Comparison of ENCODE assay signal across 17 cellular contexts in the genomic region with DNA sequence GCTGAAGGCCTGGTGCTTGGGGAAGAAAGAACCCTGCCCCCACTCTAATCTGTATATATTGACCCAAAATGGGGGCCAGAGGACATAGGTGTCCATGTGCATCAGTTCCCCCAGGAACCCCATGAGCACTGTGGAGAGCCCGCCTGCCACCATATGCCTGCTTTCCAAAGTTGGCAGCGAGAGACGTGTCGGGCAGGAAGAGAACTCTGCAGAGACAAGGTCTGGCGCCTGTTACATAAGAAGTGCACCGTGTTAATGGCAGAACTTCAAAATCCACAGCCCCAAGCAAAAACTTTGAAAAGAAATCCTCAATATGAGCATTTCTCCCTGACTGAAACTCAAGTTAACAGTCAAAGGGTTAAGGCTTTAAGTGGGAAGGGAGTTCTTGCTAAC. TPM values are rescaled to one million over a fixed set of nuclear protein-coding genes. Genes with fewer than 3 reads are reported as not detected.
DNase-seq lines count a peak whose midpoint lies in the region; ATAC-seq, FAIRE-seq and TF ChIP-seq lines count a peak whose summit lies in the region.
"Had no signal": no experiment of that assay in that cellular context is flagged by ENCODE, and none has a peak within 500 bp of the region (broad histone marks: within the 10 kb centered on the region; RNA-seq: fewer than 3 reads in every experiment).

No MANE protein-coding gene starts in this region.

- WGBS in K562 (ENCODE audit: insufficient coverage, low coverage, missing lambda C conversion rate) = 81% methylated on average over 6 of the region's 6 CpGs
- WGBS in right cardiac atrium = 41% methylated on average over 6 of the region's 6 CpGs
- 32 to 54% (median 47%) methylated on average over 6 of the region's 6 CpGs for WGBS in psoas muscle, 3 donors

- H3K36me3 ChIP-seq in K562 (ENCODE audit: control insufficient read depth, insufficient read depth, low read length) (no peaks in the 10 kb centered on the region), psoas muscle (ENCODE audit: insufficient read depth in 1 of 2, low read depth in 1 of 2) (no peaks in the 10 kb centered on the region)
- H3K36me3 ChIP-seq: vagina had no signal

- FAIRE-seq in K562 (lab: Jason Lieb, UNC) = no peak

- H3K9me3 ChIP-seq in K562 (replicated peaks; ENCODE audit: control insufficient read depth, insufficient read depth, low read depth, low read length) (no peaks in the 10 kb centered on the region), right cardiac atrium (ENCODE audit: control insufficient read depth, low read length) (no peaks in the 10 kb centered on the region), psoas muscle (no peaks in the 10 kb centered on the region)
- H3K9me3 ChIP-seq: vagina had no signal

- TF ChIP-seq EP300 in K562 (IDR thresholded peaks at IDR 0.05; ENCODE audit: low read length) = no peak

- H3K4me1 ChIP-seq in K562 (replicated peaks in 1 of 2; ENCODE audit: control insufficient read depth in 2 of 2, insufficient read depth in 2 of 2, low read length in 2 of 2) (peaks cover 19 to 28% of the 10 kb centered on the region in 2 experiments; a peak in 4 of 5 replicates), right cardiac atrium (ENCODE audit: control insufficient read depth, insufficient read depth, low read length) (peaks cover 23% of the 10 kb centered on the region), psoas muscle (peaks cover 26% of the 10 kb centered on the region)

- CTCF ChIA-PET in K562 (lab: Yijun Ruan, JAX; ENCODE audit: low intra/inter-chr PET ratio) = no interaction called here
- CTCF ChIA-PET in GM10248 (lab: Yijun Ruan, JAX) = no interaction called here

- intact Hi-C loops in K562 (cut with micrococcal nuclease) = no loop called here
- intact Hi-C loops in right cardiac atrium (cut with DNase I) = no loop called here
- intact Hi-C loops in psoas muscle (cut with DNase I) = no loop called here

- peaks cover 3% of the 10 kb centered on the region for H3K9me1 ChIP-seq in K562 (ENCODE audit: control insufficient read depth, insufficient read depth, low read length)

- TF ChIP-seq POLR2A in K562 (conservative IDR thresholded peaks at IDR 0.05) = no peak

- H4K20me1 ChIP-seq in K562 (replicated peaks; ENCODE audit: control insufficient read depth, insufficient read depth, low read length) = peaks cover 7% of the 10 kb centered on the region; the same call in 1 of the 2 replicates

- no peak for TF ChIP-seq RAD21 in K562 (CRISPR knock-in tag; conservative IDR thresholded peaks at IDR 0.05 in 1 of 2, IDR thresholded peaks at IDR 0.05 in 1 of 2)

- H3K27me3 ChIP-seq in K562 (ENCODE audit: control insufficient read depth in 2 of 2, insufficient read depth in 2 of 2, low read length in 2 of 2) (no peaks in the 10 kb centered on the region), right cardiac atrium (ENCODE audit: control insufficient read depth, insufficient read depth) (no peaks in the 10 kb centered on the region), psoas muscle (ENCODE audit: insufficient read depth in 3 of 3, low read length in 2 of 3) (no peaks in the 10 kb centered on the region)
- H3K27me3 ChIP-seq: vagina had no signal

- no peak overlapping the region for H3K4me3 ChIP-seq in K562
- H3K4me3 ChIP-seq in right cardiac atrium (ENCODE audit: low read length) = no peak overlapping the region
- no peak overlapping the region for H3K4me3 ChIP-seq in psoas muscle
- H3K4me3 ChIP-seq: vagina had no signal

- 0 out of 4 replicates have a peak overlapping the region, but pooled peaks of 1 of the 2 experiments have one; percentile 65 for H3K9ac ChIP-seq in K562 (ENCODE audit: insufficient read depth in 1 of 2, low read depth in 2 of 2, low read length in 2 of 2)

- DNase-seq in Ammon's horn (ENCODE audit: low spot score) (peak; percentile 69), K562 (ENCODE audit: extremely low read depth in 1 of 4, low spot score in 3 of 4) (no peak), right cardiac atrium (no peak), psoas muscle (no peak), DMS79 treated with DMSO at 0.1 percent for 48 hours (lab: John Stamatoyannopoulos, UW) (no peak), NCI-H146 treated with DMSO at 0.1 percent for 48 hours (lab: John Stamatoyannopoulos, UW; ENCODE audit: unreplicated experiment) (no peak), GM10248 (ENCODE audit: extremely low spot score) (no peak)
- DNase-seq: ACHN; activated CD8-positive, alpha-beta T cell treated with anti-CD3 and anti-CD28 coated beads for 36 hours; activated T-cell treated with anti-CD3 and anti-CD28 coated beads, Interleukin-2, amount 50 U/mL, for 72 hours; CD8-positive, alpha-beta memory T cell; effector CD8-positive, alpha-beta T cell; KG1; NCI-H1092 treated with DMSO at 0.1 percent for 48 hours; occipital lobe had no signal

- H2AFZ ChIP-seq in K562 (ENCODE audit: low read depth, low read length) = no peak overlapping the region

- no TSS peak for BruUV-seq in K562 (replicated peaks; lab: Mats Ljungman, UMichigan)

- in situ Hi-C loops in K562 (cut with MboI) = no loop called here

- H3K27ac ChIP-seq in K562 (ENCODE audit: extremely low read depth, low read depth, low read length) (no peak overlapping the region), right cardiac atrium (ENCODE audit: low read length) (peak overlapping the region; percentile 99), psoas muscle (peak overlapping the region; percentile 61)
- H3K27ac ChIP-seq: vagina had no signal

- H3K79me2 ChIP-seq in K562 (ENCODE audit: control insufficient read depth, insufficient read depth, low read length) = 0 out of 3 replicates have a peak, but pooled peaks cover 2% of the 10 kb centered on the region

- no peak for TF ChIP-seq CTCF in K562 (IDR thresholded peaks at IDR 0.05 in 2 of 3, conservative IDR thresholded peaks at IDR 0.05 in 1 of 3; ENCODE audit: insufficient read depth in 2 of 3, low read depth in 1 of 3, low read length in 3 of 3)
- no peak for TF ChIP-seq CTCF in psoas muscle (IDR thresholded peaks at IDR 0.05)
- TF ChIP-seq CTCF in GM10248 (IDR thresholded peaks at IDR 0.05; ENCODE audit: control extremely low read depth, extremely low read depth, low read depth, missing control alignments) = no peak

- H3K4me2 ChIP-seq in K562 (ENCODE audit: insufficient read depth, low read length) = peak overlapping the region; percentile 17; the same call in 1 of the 2 replicates

- POLR2A ChIA-PET in K562 (lab: Yijun Ruan, JAX) = interaction anchor here (0.6 to 2.0 kb wide), 6 partner anchors 8 to 1035 kb away, joined by 3 to 5 read pairs (median 3); a partner anchor contains a TSS
- POLR2A ChIA-PET in GM10248 (lab: Yijun Ruan, JAX) = no interaction called here

- ATAC-seq in K562 = no peak
- ATAC-seq in right cardiac atrium = peak; percentile 17 to 22
- ATAC-seq in psoas muscle = peak in 1 of 4 donors; percentile 5
- ATAC-seq in GM18502 (IDR thresholded peaks at IDR 0.05; ENCODE audit: poor library complexity, unreplicated experiment) = no peak
- ATAC-seq: activated CD8-positive, alpha-beta T cell treated with anti-CD3 and anti-CD28 coated beads for 36 hours; activated T-cell treated with anti-CD3 and anti-CD28 coated beads, Interleukin-2, amount 50 U/mL, for 72 hours had no signal

RNA-seq across cellular contexts. Expression of a gene that starts 8.0 kb away (rescaled TPM):
- total RNA-seq in K562 (2011; cell fraction: chromatin; rRNA removed; ENCODE audit: low replicate concordance) = 6.8 and 10.7 TPM in 2 replicates
- total RNA-seq in K562 (2011; cell fraction: nucleolus; rRNA removed) = 8.0 and 8.3 TPM in 2 replicates
- total RNA-seq in K562 (2011; cell fraction: nucleoplasm; rRNA removed) = 7.6 and 7.8 TPM in 2 replicates
- total RNA-seq in K562 (2014; rRNA removed) (27.6 and 30.0 TPM in 2 replicates), K562 (2014; rRNA removed; fragmentation: Illumina TruSeq; extraction: Trizol) (6.9 and 11.5 TPM in 2 replicates), K562 (2015; rRNA removed; fragmentation: Illumina TruSeq; extraction: Trizol) (12.3 and 14.7 TPM in 2 replicates), K562 (2021) (26.3 and 27.1 TPM in 2 replicates), right cardiac atrium (10 to 100 TPM; 39.0 to 71.8 (median 53.2) TPM), psoas muscle (10 to 100 TPM; 12.7 to 18.5 (median 14.8) TPM)
- polyA plus RNA-seq in K562 (2011; rRNA removed) (29.2 and 37.0 TPM in 2 replicates), K562 (2014; fragmentation: Illumina TruSeq; extraction: Trizol) (10.1 and 10.2 TPM in 2 replicates), K562 (2014; fragmentation: Nextera tagmentation; extraction: Ambion mirVana) (under 1 TPM; 0.65 to 0.78 TPM), K562 (2014; rRNA removed) (17.5 and 28.5 TPM in 2 replicates), right cardiac atrium (31.9 TPM), psoas muscle (10 to 100 TPM in 2 of 3 donors, 1 to 10 TPM in 1; 5.9 to 11.9 (median 10.3) TPM)
- polyA plus RNA-seq in K562 (2011; cell fraction: cytosol; rRNA removed) = 30.0 and 36.2 TPM in 2 replicates
- polyA plus RNA-seq in K562 (2011; cell fraction: nucleus; rRNA removed) = 12.6 and 16.6 TPM in 2 replicates
- polyA plus RNA-seq in K562 (2012) = 24.1 and 49.0 TPM in 2 replicates
- 13.0 and 17.0 TPM in 2 replicates for polyA minus RNA-seq in K562 (2011; rRNA and poly(A)+ RNA removed)
- polyA minus RNA-seq in K562 (2011; cell fraction: cytosol; rRNA and poly(A)+ RNA removed) = 20.5 and 28.2 TPM in 2 replicates
- 2.0 and 3.0 TPM in 2 replicates for polyA minus RNA-seq in K562 (2011; cell fraction: nucleus; rRNA and poly(A)+ RNA removed)

RNA-seq across cellular contexts. Expression of a gene that starts 41.1 kb away (rescaled TPM):
- 7.2 and 15.2 TPM in 2 replicates for total RNA-seq in K562 (2011; cell fraction: chromatin; rRNA removed; ENCODE audit: low replicate concordance)
- 5.4 and 6.8 TPM in 2 replicates for total RNA-seq in K562 (2011; cell fraction: nucleolus; rRNA removed)
- total RNA-seq in K562 (2011; cell fraction: nucleoplasm; rRNA removed) = 13.1 and 20.9 TPM in 2 replicates
- total RNA-seq in K562 (2014; rRNA removed) (32.9 and 36.0 TPM in 2 replicates), K562 (2014; rRNA removed; fragmentation: Illumina TruSeq; extraction: Trizol) (76.8 and 90.6 TPM in 2 replicates), K562 (2015; rRNA removed; fragmentation: Illumina TruSeq; extraction: Trizol) (67.1 and 71.3 TPM in 2 replicates), K562 (2021) (46.7 and 51.4 TPM in 2 replicates), right cardiac atrium (10 to 100 TPM; 30.5 to 36.9 (median 33.8) TPM), psoas muscle (10 to 100 TPM; 17.6 to 24.9 (median 21.1) TPM)
- polyA plus RNA-seq in K562 (2011; rRNA removed) (27.4 and 34.4 TPM in 2 replicates), K562 (2014; fragmentation: Illumina TruSeq; extraction: Trizol) (55.6 and 61.7 TPM in 2 replicates), K562 (2014; fragmentation: Nextera tagmentation; extraction: Ambion mirVana) (100 to 1,000 TPM; 101 to 109 TPM), K562 (2014; rRNA removed) (36.7 and 39.1 TPM in 2 replicates), right cardiac atrium (22.6 TPM), psoas muscle (10 to 100 TPM; 17.3 to 37.5 (median 25.0) TPM)
- 5.9 and 13.7 TPM in 2 replicates for polyA plus RNA-seq in K562 (2011; cell fraction: cytosol; rRNA removed)
- 6.1 and 10.2 TPM in 2 replicates for polyA plus RNA-seq in K562 (2011; cell fraction: nucleus; rRNA removed)
- 38.8 and 46.3 TPM in 2 replicates for polyA plus RNA-seq in K562 (2012)
- polyA minus RNA-seq in K562 (2011; rRNA and poly(A)+ RNA removed) = 37.0 and 48.2 TPM in 2 replicates
- polyA minus RNA-seq in K562 (2011; cell fraction: cytosol; rRNA and poly(A)+ RNA removed) = 12.8 and 14.4 TPM in 2 replicates
- polyA minus RNA-seq in K562 (2011; cell fraction: nucleus; rRNA and poly(A)+ RNA removed) = 2.6 and 7.2 TPM in 2 replicates

RNA-seq across cellular contexts. Expression of a gene that starts 41.2 kb away (rescaled TPM):
- total RNA-seq in K562 (2011; cell fraction: chromatin; rRNA removed; ENCODE audit: low replicate concordance) = 19.3 and 21.2 TPM in 2 replicates
- total RNA-seq in K562 (2011; cell fraction: nucleolus; rRNA removed) = 13.3 and 14.3 TPM in 2 replicates
- 17.5 and 22.6 TPM in 2 replicates for total RNA-seq in K562 (2011; cell fraction: nucleoplasm; rRNA removed)
- 5.9 and 7.5 TPM in 2 replicates for total RNA-seq in K562 (2014; rRNA removed)
- 12.8 and 16.5 TPM in 2 replicates for total RNA-seq in K562 (2014; rRNA removed; fragmentation: Illumina TruSeq; extraction: Trizol)
- total RNA-seq in K562 (2015; rRNA removed; fragmentation: Illumina TruSeq; extraction: Trizol) = 12.2 and 13.1 TPM in 2 replicates
- 7.8 and 8.1 TPM in 2 replicates for total RNA-seq in K562 (2021)
- 14.6 and 20.5 TPM in 2 replicates for polyA plus RNA-seq in K562 (2011; rRNA removed)
- polyA plus RNA-seq in K562 (2011; cell fraction: cytosol; rRNA removed) = 7.5 and 14.5 TPM in 2 replicates
- polyA plus RNA-seq in K562 (2011; cell fraction: nucleus; rRNA removed) = 6.0 and 9.9 TPM in 2 replicates
- polyA plus RNA-seq in K562 (2012) = 11.6 and 12.5 TPM in 2 replicates
- polyA plus RNA-seq in K562 (2014; fragmentation: Illumina TruSeq; extraction: Trizol) = 8.7 TPM in 2 replicates
- 10 to 100 TPM; 12.1 to 13.3 TPM for polyA plus RNA-seq in K562 (2014; fragmentation: Nextera tagmentation; extraction: Ambion mirVana)
- polyA plus RNA-seq in K562 (2014; rRNA removed) = 5.1 and 6.1 TPM in 2 replicates
- polyA minus RNA-seq in K562 (2011; rRNA and poly(A)+ RNA removed) = 18.7 and 30.0 TPM in 2 replicates
- polyA minus RNA-seq in K562 (2011; cell fraction: cytosol; rRNA and poly(A)+ RNA removed) = 4.6 and 6.7 TPM in 2 replicates
- polyA minus RNA-seq in K562 (2011; cell fraction: nucleus; rRNA and poly(A)+ RNA removed) = 2.0 and 11.7 TPM in 2 replicates
- 10 to 100 TPM; 15.5 to 19.1 (median 18.1) TPM for total RNA-seq in right cardiac atrium
- polyA plus RNA-seq in right cardiac atrium = 13.1 TPM
- total RNA-seq in psoas muscle = 10 to 100 TPM in 3 of 4 donors, 1 to 10 TPM in 1; 8.0 to 18.2 (median 14.0) TPM
- 10 to 100 TPM in 2 of 3 donors, 1 to 10 TPM in 1; 6.9 to 16.9 (median 10.2) TPM for polyA plus RNA-seq in psoas muscle

Comparison
In these comparisons a context has a peak if more than half of its experiments do, and no peak if none do; other contexts are left out.
1. ATAC-seq: peak in right cardiac atrium (2 of 2); none in K562 (single experiment) and GM18502 (single experiment).